12 cellular contexts compared by ENCODE assay signal in the genomic region with DNA sequence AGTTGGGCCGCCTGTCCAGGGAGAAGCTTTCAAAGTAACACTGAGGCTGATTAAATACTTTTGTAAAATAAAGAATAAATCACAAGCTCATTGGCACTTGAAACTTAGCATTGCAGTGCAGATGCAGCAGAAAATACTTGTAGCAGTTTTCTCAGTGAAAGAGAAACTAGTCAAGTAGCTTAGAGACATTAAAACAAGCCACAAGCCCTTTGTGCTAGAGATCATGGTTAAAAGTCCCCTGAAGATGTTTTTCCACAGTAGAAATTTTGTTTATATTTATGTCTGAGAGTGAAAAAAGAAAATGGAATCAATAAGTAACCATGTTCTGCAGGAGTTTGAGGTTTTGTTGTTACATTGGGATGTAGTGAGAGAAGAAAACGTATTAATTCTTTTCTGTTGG. TPM values are rescaled to one million over a fixed set of nuclear protein-coding genes. Genes with fewer than 3 reads are reported as not detected.
A peak's percentile ranks its signal among the peaks of the same experiment; 100 is the strongest.
DNase-seq lines count a peak whose midpoint lies in the region; ATAC-seq lines count a peak whose summit lies in the region.
"Had no signal": no experiment of that assay in that cellular context is flagged by ENCODE, and none has a peak within 500 bp of the region (broad histone marks: within the 10 kb centered on the region; RNA-seq: fewer than 3 reads in every experiment).

No MANE protein-coding gene starts in this region.

- H3K27ac Mint-ChIP-seq in activated naive CD4-positive, alpha-beta T cell treated with anti-CD3 and anti-CD28 coated beads for 36 hours: peak overlapping the region; percentile 36
- H3K27ac Mint-ChIP-seq in effector memory CD8-positive, alpha-beta T cell: peak overlapping the region; percentile 27 to 44
- H3K27ac Mint-ChIP-seq: activated naive CD8-positive, alpha-beta T cell treated with anti-CD3 and anti-CD28 coated beads, Interleukin-2, amount 10 ng/mL, durations not matched to agents 7 days and 5 days had no signal

- H3K27me3 Mint-ChIP-seq in activated naive CD4-positive, alpha-beta T cell treated with anti-CD3 and anti-CD28 coated beads for 36 hours (ENCODE audit: low read depth): no peaks in the 10 kb centered on the region
- H3K27me3 Mint-ChIP-seq in effector memory CD8-positive, alpha-beta T cell: no peaks in the 10 kb centered on the region
- H3K27me3 Mint-ChIP-seq: activated naive CD8-positive, alpha-beta T cell treated with anti-CD3 and anti-CD28 coated beads, Interleukin-2, amount 10 ng/mL, durations not matched to agents 7 days and 5 days had no signal

- H3K4me3 Mint-ChIP-seq in activated naive CD4-positive, alpha-beta T cell treated with anti-CD3 and anti-CD28 coated beads for 36 hours: no peak overlapping the region
- no peak overlapping the region for H3K4me3 Mint-ChIP-seq in effector memory CD8-positive, alpha-beta T cell
- H3K4me3 Mint-ChIP-seq: activated naive CD8-positive, alpha-beta T cell treated with anti-CD3 and anti-CD28 coated beads, Interleukin-2, amount 10 ng/mL, durations not matched to agents 7 days and 5 days had no signal

- ATAC-seq in HG03354 (IDR thresholded peaks at IDR 0.05; ENCODE audit: poor library complexity, severe bottlenecking, unreplicated experiment): peak; percentile 62
- ATAC-seq in effector memory CD8-positive, alpha-beta T cell (replicated peaks): no peak
- ATAC-seq: K562 had no signal

- H3K4me1 Mint-ChIP-seq in activated naive CD4-positive, alpha-beta T cell treated with anti-CD3 and anti-CD28 coated beads for 36 hours (ENCODE audit: low read depth): peaks cover 41% of the 10 kb centered on the region
- H3K4me1 Mint-ChIP-seq in effector memory CD8-positive, alpha-beta T cell (ENCODE audit: low read depth in 2 of 2): peaks cover 16 to 32% of the 10 kb centered on the region in 2 donors

- intact Hi-C loops in activated naive CD4-positive, alpha-beta T cell treated with anti-CD3 and anti-CD28 coated beads for 36 hours (cut with micrococcal nuclease): no loop called here

- H3K9me3 Mint-ChIP-seq in activated naive CD4-positive, alpha-beta T cell treated with anti-CD3 and anti-CD28 coated beads for 36 hours: no peaks in the 10 kb centered on the region
- H3K9me3 Mint-ChIP-seq in effector memory CD8-positive, alpha-beta T cell: no peaks in the 10 kb centered on the region
- H3K9me3 Mint-ChIP-seq: activated naive CD8-positive, alpha-beta T cell treated with anti-CD3 and anti-CD28 coated beads, Interleukin-2, amount 10 ng/mL, durations not matched to agents 7 days and 5 days had no signal

- peaks cover 3% of the 10 kb centered on the region for H3K36me3 Mint-ChIP-seq in activated naive CD4-positive, alpha-beta T cell treated with anti-CD3 and anti-CD28 coated beads for 36 hours (ENCODE audit: low read depth)
- H3K36me3 Mint-ChIP-seq in effector memory CD8-positive, alpha-beta T cell (ENCODE audit: insufficient read depth): peaks cover 10% of the 10 kb centered on the region

- CTCF ChIA-PET in activated naive CD4-positive, alpha-beta T cell treated with anti-CD3 and anti-CD28 coated beads for 36 hours (lab: Charles Lee): interaction anchor here (0.7 to 1.0 kb wide), 2 partner anchors 16 to 502 kb away, joined by 3 to 4 read pairs; no protein-coding TSS in a partner anchor

- no peak for DNase-seq in activated naive CD4-positive, alpha-beta T cell treated with anti-CD3 and anti-CD28 coated beads for 36 hours
- no peak for DNase-seq in activated naive CD4-positive, alpha-beta T cell (lab: John Stamatoyannopoulos, UW)
- DNase-seq in effector memory CD8-positive, alpha-beta T cell: no peak
- DNase-seq in superior temporal gyrus (ENCODE audit: extremely low spot score) (peak; percentile 70), KBM-7 (no peak), NOMO-1 (lab: John Stamatoyannopoulos, UW; ENCODE audit: unreplicated experiment in 2 of 2) (no peak)
- DNase-seq in stimulated activated CD8-positive, alpha-beta memory T cell treated with anti-CD3 and anti-CD28 coated beads, Interleukin-4, amount 100 ng/mL, for 48 hours: no peak
- DNase-seq: activated naive CD8-positive, alpha-beta T cell treated with anti-CD3 and anti-CD28 coated beads, Interleukin-2, amount 10 ng/mL, durations not matched to agents 7 days and 5 days; NCI-H2029 treated with DMSO at 0.1 percent for 48 hours; stimulated activated CD4-positive, alpha-beta T cell treated with anti-CD3 and anti-CD28 coated beads, Interleukin-12 subunit alpha, Interleukin-12 subunit beta, amount 100 ng/mL, for 4 hours had no signal

- in situ Hi-C loops in KBM-7 (cut with MboI; ENCODE audit: low pct_unique_long_range_greater_than_20kb, low sequenced_read_pairs): no loop called here

RNA-seq across cellular contexts. Expression of a gene that starts 5.9 kb away (rescaled TPM):
- total RNA-seq in activated naive CD4-positive, alpha-beta T cell treated with anti-CD3 and anti-CD28 coated beads for 36 hours: 10 to 100 TPM; 24.5 to 26.0 TPM
